In the genomic region with DNA sequence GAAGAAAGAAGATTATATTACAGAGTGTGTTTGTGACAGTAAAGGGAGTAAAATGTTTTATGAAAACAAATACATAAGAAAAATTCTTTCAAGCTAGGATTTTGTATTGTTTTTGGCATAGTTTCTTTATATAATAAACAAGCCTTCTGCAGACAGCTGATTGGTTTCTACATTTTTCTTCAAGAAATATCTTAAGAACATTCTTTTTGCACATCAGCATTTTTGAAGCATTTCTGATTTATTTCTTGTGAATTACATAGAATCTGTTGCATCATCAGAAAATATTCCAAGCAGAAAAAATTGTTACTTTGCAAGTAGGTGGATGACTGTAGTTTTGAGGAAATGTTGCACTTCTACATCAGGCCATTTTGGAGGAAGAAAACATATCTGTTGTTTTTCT, we compare ENCODE assay signal across 18 cellular contexts.
A peak's percentile ranks its signal among the peaks of the same experiment; 100 is the strongest.
DNase-seq lines count a peak whose midpoint lies in the region; FAIRE-seq and TF ChIP-seq lines count a peak whose summit lies in the region.
"Had no signal": no experiment of that assay in that cellular context is flagged by ENCODE, and none has a peak within 500 bp of the region (broad histone marks: within the 10 kb centered on the region; RNA-seq: fewer than 3 reads in every experiment).

No MANE protein-coding gene starts in this region.

- H3K4me1 ChIP-seq in left ventricle myocardium inferior: no peaks in the 10 kb centered on the region

- FAIRE-seq in endometrium (lab: Jason Lieb, UNC): peak; percentile 89
- FAIRE-seq: RCC 7860 had no signal

- intact Hi-C loops in left ventricle myocardium inferior (cut with micrococcal nuclease): no loop called here

- H3K36me3 Mint-ChIP-seq in HFFc6 (ENCODE audit: low read depth): peaks cover 6% of the 10 kb centered on the region
- H3K36me3 Mint-ChIP-seq: CD14-positive monocyte had no signal

- no peaks in the 10 kb centered on the region for H3K27me3 Mint-ChIP-seq in HFFc6 (ENCODE audit: insufficient read depth)

- peaks cover 55% of the 10 kb centered on the region for H3K4me1 Mint-ChIP-seq in HFFc6 (ENCODE audit: low read depth)
- H3K4me1 Mint-ChIP-seq: CD14-positive monocyte, GM23338 had no signal

- TF ChIP-seq CTCF in AG10803 (conservative IDR thresholded peaks at IDR 0.05; ENCODE audit: low read length) (no peak), HFFc6 (IDR thresholded peaks at IDR 0.05) (no peak), left ventricle myocardium inferior (IDR thresholded peaks at IDR 0.05; ENCODE audit: borderline replicate concordance) (no peak)

- no peaks in the 10 kb centered on the region for H3K27me3 ChIP-seq in left ventricle myocardium inferior (ENCODE audit: low read depth)

- H3K9me3 Mint-ChIP-seq in HFFc6: no peaks in the 10 kb centered on the region
- H3K9me3 Mint-ChIP-seq: GM23338 had no signal

- no peak overlapping the region for H3K27ac ChIP-seq in left ventricle myocardium inferior (replicated peaks)
- H3K27ac ChIP-seq: SK-N-MC had no signal

- H3K4me3 Mint-ChIP-seq in HFFc6: no peak overlapping the region
- H3K4me3 Mint-ChIP-seq: CD14-positive monocyte, GM23338 had no signal

- peak; percentile 6 for DNase-seq in AG10803 (ENCODE audit: low read depth)
- DNase-seq in HFFc6: peak; percentile 10
- DNase-seq in left kidney (ENCODE audit: low read depth, low spot score): peak; percentile 2
- DNase-seq in CD1c-positive myeloid dendritic cell (ENCODE audit: extremely low spot score): no peak
- no peak for DNase-seq in left ventricle myocardium inferior
- DNase-seq in activated CD4-positive, alpha-beta T cell treated with anti-CD3 and anti-CD28 coated beads, Interleukin-2, amount 50 U/mL, for 4 hours: no peak
- DNase-seq: AML-193, MM.1S, NCI-H1105, NCI-H2107, NCI-H2227 treated with DMSO at 0.1 percent for 48 hours, NCI-H524 treated with DMSO at 0.1 percent for 48 hours, Right ventricle myocardium superior had no signal

- no peak overlapping the region for H3K27ac Mint-ChIP-seq in HFFc6
- H3K27ac Mint-ChIP-seq: CD14-positive monocyte, GM23338 had no signal

- H3K36me3 ChIP-seq in left ventricle myocardium inferior: no peaks in the 10 kb centered on the region

- no peaks in the 10 kb centered on the region for H3K9me3 ChIP-seq in left ventricle myocardium inferior (replicated peaks)

- H3K4me3 ChIP-seq in AG10803 (ENCODE audit: low read length): no peak overlapping the region
- no peak overlapping the region for H3K4me3 ChIP-seq in left ventricle myocardium inferior
- H3K4me3 ChIP-seq: GM23338, SK-N-MC had no signal

Comparison
In these comparisons a context has a peak if more than half of its experiments do, and no peak if none do; other contexts are left out.
1. DNase-seq: peak in AG10803 (single experiment), HFFc6 (single experiment) and left kidney (single experiment); none in CD1c-positive myeloid dendritic cell (single experiment), left ventricle myocardium inferior (single experiment) and activated CD4-positive, alpha-beta T cell treated with anti-CD3 and anti-CD28 coated beads, Interleukin-2, amount 50 U/mL, for 4 hours (0 of 2).